In the genomic region with DNA sequence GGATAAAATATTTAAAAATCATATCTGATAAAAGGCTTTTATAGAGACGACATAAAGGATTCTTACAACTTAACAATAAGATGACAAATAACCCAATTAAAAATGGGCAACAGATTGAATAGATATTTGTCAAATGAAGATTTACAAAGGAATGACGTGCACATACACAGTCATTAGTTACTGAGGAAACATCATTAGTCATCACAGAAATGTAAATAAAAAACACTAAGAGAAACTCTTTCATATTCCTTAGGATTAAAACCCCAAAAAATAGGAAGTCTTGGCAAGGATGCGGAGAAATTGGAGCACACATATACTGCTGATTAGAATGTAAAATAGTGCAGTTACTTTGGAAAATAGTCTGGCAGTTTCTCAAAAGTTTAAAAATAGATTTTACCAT, we compare ENCODE assay signal across 17 cellular contexts.
A peak's percentile ranks its signal among the peaks of the same experiment; 100 is the strongest.
DNase-seq lines count a peak whose midpoint lies in the region; ATAC-seq, FAIRE-seq and TF ChIP-seq lines count a peak whose summit lies in the region.
"Had no signal": no experiment of that assay in that cellular context is flagged by ENCODE, and none has a peak within 500 bp of the region (broad histone marks: within the 10 kb centered on the region; RNA-seq: fewer than 3 reads in every experiment).

No MANE protein-coding gene starts in this region.

- H3F3A ChIP-seq in PC-3 (ENCODE audit: low read length, unreplicated experiment) = no peaks in the 10 kb centered on the region

- DNase-seq in MCF 10A (ENCODE audit: unreplicated experiment) (peak; percentile 15), mammary epithelial cell (no peak), PC-3 (peak; percentile 71), bronchial epithelial cell (ENCODE audit: low read depth) (peak; percentile 9), germinal center (ENCODE audit: low spot score) (no peak), NCI-H1092 (lab: John Stamatoyannopoulos, UW) (no peak), kidney glomerular epithelial cell (lab: John Stamatoyannopoulos, UW) (no peak)
- DNase-seq: AML-193; CD4-positive, alpha-beta T cell; DMS153; DND-41; EL; GOT3; H9 had no signal

- H3K36me3 ChIP-seq in mammary epithelial cell (ENCODE audit: insufficient read depth, low read length) = no peaks in the 10 kb centered on the region
- no peaks in the 10 kb centered on the region for H3K36me3 ChIP-seq in PC-3 (ENCODE audit: low read depth, low read length)
- H3K36me3 ChIP-seq in bronchial epithelial cell (ENCODE audit: control insufficient read depth, insufficient read depth, low read length) = no peaks in the 10 kb centered on the region

- no peaks in the 10 kb centered on the region for H3K4me1 Mint-ChIP-seq in MCF 10A (ENCODE audit: insufficient read depth, unreplicated experiment)
- H3K4me1 Mint-ChIP-seq: H9 had no signal

- H3K27ac Mint-ChIP-seq in MCF 10A (ENCODE audit: low read depth, unreplicated experiment) = no peak overlapping the region
- H3K27ac Mint-ChIP-seq: CD4-positive, alpha-beta T cell; H9 had no signal

- H3K27me3 ChIP-seq in mammary epithelial cell (ENCODE audit: insufficient read depth, low read length) (no peaks in the 10 kb centered on the region), PC-3 (ENCODE audit: low read length) (no peaks in the 10 kb centered on the region), bronchial epithelial cell (ENCODE audit: control insufficient read depth, insufficient read depth, low read length) (no peaks in the 10 kb centered on the region)

- H3K9me3 ChIP-seq in mammary epithelial cell (replicated peaks; ENCODE audit: insufficient read depth, low read length) (peaks cover 2% of the 10 kb centered on the region), PC-3 (ENCODE audit: low read length) (no peaks in the 10 kb centered on the region)

- intact Hi-C loops in MCF 10A (cut with micrococcal nuclease) (no loop called here), mammary epithelial cell (cut with micrococcal nuclease) (no loop called here), PC-3 (cut with micrococcal nuclease) (no loop called here)

- H4K20me1 ChIP-seq in mammary epithelial cell (ENCODE audit: insufficient read depth, low read length) (no peaks in the 10 kb centered on the region), PC-3 (ENCODE audit: low read length) (no peaks in the 10 kb centered on the region)

- no peaks in the 10 kb centered on the region for H3K9me3 Mint-ChIP-seq in MCF 10A (ENCODE audit: unreplicated experiment)
- H3K9me3 Mint-ChIP-seq: H9 had no signal

- no peaks in the 10 kb centered on the region for H3K36me3 Mint-ChIP-seq in MCF 10A (ENCODE audit: insufficient read depth, unreplicated experiment)

- WGBS in mammary epithelial cell (ENCODE audit: low coverage, missing lambda C conversion rate) = 24% methylated on average over 3 of the region's 3 CpGs

- no peak overlapping the region for H3K4me3 Mint-ChIP-seq in MCF 10A (ENCODE audit: unreplicated experiment)
- H3K4me3 Mint-ChIP-seq: CD4-positive, alpha-beta T cell; H9 had no signal

- H2AFZ ChIP-seq in mammary epithelial cell (ENCODE audit: low read depth, low read length) (no peak overlapping the region), PC-3 (ENCODE audit: low read length) (no peak overlapping the region)

- dilution Hi-C loops in mammary epithelial cell (cut with HindIII; ENCODE audit: low sequenced_read_pairs) = no loop called here

- in situ Hi-C loops in mammary epithelial cell (cut with MboI; ENCODE audit: low sequenced_read_pairs in 2 of 2) = no loop called here

- H3K27ac ChIP-seq in mammary epithelial cell (ENCODE audit: insufficient read depth, low read depth, low read length) (no peak overlapping the region), PC-3 (ENCODE audit: low read length) (peak overlapping the region; percentile 26)
- H3K27ac ChIP-seq: C4-2B had no signal

- H3K9ac ChIP-seq in mammary epithelial cell (ENCODE audit: insufficient read depth, low read length) (no peak overlapping the region), PC-3 (ENCODE audit: low read length) (no peak overlapping the region)

- peak; percentile 67 for ATAC-seq in PC-3
- ATAC-seq: GM12878 had no signal

- BruUV-seq in MCF 10A (replicated peaks; lab: Mats Ljungman, UMichigan) (no TSS peak), mammary epithelial cell (replicated peaks; lab: Mats Ljungman, UMichigan) (no TSS peak), PC-3 (replicated peaks; lab: Mats Ljungman, UMichigan) (no TSS peak)

- H3K79me2 ChIP-seq in mammary epithelial cell (ENCODE audit: insufficient read depth, low read length) (no peaks in the 10 kb centered on the region), PC-3 (ENCODE audit: low read length) (no peaks in the 10 kb centered on the region)

- no peaks in the 10 kb centered on the region for H3K9me2 ChIP-seq in PC-3 (replicated peaks; ENCODE audit: low read length)

- no peak overlapping the region for H3K4me3 ChIP-seq in mammary epithelial cell (replicated peaks in 1 of 3; ENCODE audit: insufficient read depth in 1 of 3, low read depth in 2 of 3, low read length in 3 of 3)
- H3K4me3 ChIP-seq in PC-3 (ENCODE audit: low read length) = no peak overlapping the region
- H3K4me3 ChIP-seq in bronchial epithelial cell (ENCODE audit: low read depth, low read length) = no peak overlapping the region
- H3K4me3 ChIP-seq: GM12878 had no signal

- CTCF ChIA-PET in MCF 10A (lab: Yijun Ruan, JAX) (interaction anchor here (0.6 kb wide), 1 partner anchor 180 kb away, joined by 3 read pairs; no protein-coding TSS in a partner anchor), mammary epithelial cell (lab: Charles Lee; ENCODE audit: low non-redundant PET) (no interaction called here), PC-3 (lab: Charles Lee) (no interaction called here)

- H3K4me2 ChIP-seq in mammary epithelial cell (ENCODE audit: insufficient read depth, low read depth, low read length) = no peak overlapping the region
- no peak overlapping the region; the same call in 1 of the 2 replicates for H3K4me2 ChIP-seq in PC-3 (ENCODE audit: low read length)

- FAIRE-seq in bronchial epithelial cell (lab: Jason Lieb, UNC) = no peak
- FAIRE-seq: A204.1, GM12878 had no signal

- POLR2A ChIA-PET in MCF 10A (lab: Yijun Ruan, JAX) = interaction anchor here (0.6 kb wide), 1 partner anchor 1113 kb away, joined by 3 read pairs; no protein-coding TSS in a partner anchor
- POLR2A ChIA-PET in PC-3 (lab: Charles Lee; ENCODE audit: unreplicated experiment) = no interaction called here

- H3K27me3 Mint-ChIP-seq in MCF 10A (ENCODE audit: insufficient read depth, unreplicated experiment) = no peaks in the 10 kb centered on the region
- H3K27me3 Mint-ChIP-seq: CD4-positive, alpha-beta T cell had no signal

- TF ChIP-seq CTCF in MCF 10A (IDR thresholded peaks at IDR 0.05; ENCODE audit: unreplicated experiment) (no peak), mammary epithelial cell (conservative IDR thresholded peaks at IDR 0.05 in 1 of 2, IDR thresholded peaks at IDR 0.05 in 1 of 2; ENCODE audit: extremely low read depth in 1 of 2, insufficient read depth in 1 of 2, low read depth in 1 of 2, low read length in 2 of 2) (no peak), PC-3 (conservative IDR thresholded peaks at IDR 0.05; ENCODE audit: low read depth, low read length) (no peak), bronchial epithelial cell (IDR thresholded peaks at IDR 0.05; ENCODE audit: insufficient read depth, low read length, severe bottlenecking) (no peak)

- H3K4me1 ChIP-seq in mammary epithelial cell (ENCODE audit: insufficient read depth, low read length) = no peaks in the 10 kb centered on the region
- H3K4me1 ChIP-seq in PC-3 (ENCODE audit: insufficient read depth, low read length) = peaks cover 22% of the 10 kb centered on the region

Comparison
In these comparisons a context has a peak if more than half of its experiments do, and no peak if none do; other contexts are left out.
1. DNase-seq: peak in MCF 10A (single experiment), PC-3 (single experiment) and bronchial epithelial cell (single experiment); none in mammary epithelial cell (single experiment), germinal center (single experiment), NCI-H1092 (single experiment) and kidney glomerular epithelial cell (single experiment).